In the genomic region with DNA sequence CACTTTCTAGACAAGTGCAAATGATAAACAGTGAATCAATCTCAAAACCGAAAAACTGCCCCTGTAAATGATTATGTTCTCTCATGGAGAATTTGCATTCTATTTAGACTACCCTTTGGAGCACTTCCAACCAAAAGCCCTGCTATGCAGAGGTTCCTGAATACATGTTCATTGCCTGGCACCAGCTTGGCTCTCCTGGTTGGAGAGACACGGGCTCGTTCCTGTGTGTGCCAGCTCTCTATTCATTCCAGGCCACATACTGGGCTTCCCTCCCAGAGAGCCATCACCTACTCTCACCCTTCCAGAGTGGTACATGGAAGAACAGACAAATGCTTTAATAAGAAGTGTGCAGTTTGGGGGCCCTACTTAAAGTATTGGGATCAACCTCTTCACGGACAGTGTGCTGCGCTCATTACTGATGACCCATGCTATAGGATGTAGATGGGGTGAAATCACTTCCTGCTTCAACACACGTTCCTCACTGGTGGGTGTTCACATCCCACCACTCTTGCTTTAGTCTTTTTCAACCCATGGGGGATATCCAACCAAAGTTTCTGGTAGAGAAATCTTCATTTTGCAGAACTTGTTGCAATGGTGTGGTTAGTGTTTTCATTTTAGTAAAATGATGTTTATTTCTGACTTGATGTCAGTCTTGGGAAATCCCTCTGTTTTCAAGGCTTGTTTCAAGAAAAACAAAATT, we compare ENCODE assay signal across 13 cellular contexts. TPM values are rescaled to one million over a fixed set of nuclear protein-coding genes. Genes with fewer than 3 reads are reported as not detected.
DNase-seq lines count a peak whose midpoint lies in the region; ATAC-seq, FAIRE-seq and TF ChIP-seq lines count a peak whose summit lies in the region.
"Had no signal": no experiment of that assay in that cellular context is flagged by ENCODE, and none has a peak within 500 bp of the region (broad histone marks: within the 10 kb centered on the region; RNA-seq: fewer than 3 reads in every experiment).

No MANE protein-coding gene starts in this region.

- H4K20me1 ChIP-seq in GM12878 (ENCODE audit: control insufficient read depth, insufficient read depth): no peaks in the 10 kb centered on the region

- in situ Hi-C loops in GM12878 (cut with MboI): no loop called here

- H3K27me3 ChIP-seq in GM12878 (replicated peaks in 1 of 2; ENCODE audit: control insufficient read depth in 2 of 2, insufficient read depth in 2 of 2, low read length in 1 of 2): peaks cover 0 to 4% of the 10 kb centered on the region in 2 experiments; a peak in 1 of 4 replicates
- no peaks in the 10 kb centered on the region for H3K27me3 ChIP-seq in left ventricle myocardium inferior (ENCODE audit: low read depth)
- no peaks in the 10 kb centered on the region for H3K27me3 ChIP-seq in sigmoid colon
- H3K27me3 ChIP-seq: BE2C, spleen had no signal

- H3K79me2 ChIP-seq in GM12878 (ENCODE audit: control insufficient read depth, insufficient read depth, low read length): no peaks in the 10 kb centered on the region

- H3K4me1 ChIP-seq in GM12878 (ENCODE audit: control insufficient read depth, insufficient read depth, low read length) (no peaks in the 10 kb centered on the region), left ventricle myocardium inferior (peaks cover 100% of the 10 kb centered on the region), sigmoid colon (peaks cover 0 to 88% (median 71%) of the 10 kb centered on the region in 4 donors)
- H3K4me1 ChIP-seq: BE2C had no signal

- no peaks in the 10 kb centered on the region for H3K9me3 ChIP-seq in GM12878 (replicated peaks; ENCODE audit: control insufficient read depth, insufficient read depth, low read length)
- no peaks in the 10 kb centered on the region for H3K9me3 ChIP-seq in left ventricle myocardium inferior (replicated peaks)
- H3K9me3 ChIP-seq in sigmoid colon: no peaks in the 10 kb centered on the region
- H3K9me3 ChIP-seq: BE2C, spleen had no signal

- WGBS in GM12878 (ENCODE audit: insufficient coverage, insufficient replicate concordance, low lambda C conversion rate, missing lambda C conversion rate): 58% methylated on average over 6 of the region's 6 CpGs
- WGBS in sigmoid colon, 2 donors: 87% methylated on average over 6 of the region's 6 CpGs

- TF ChIP-seq EP300 in GM12878 (IDR thresholded peaks at IDR 0.05; ENCODE audit: borderline replicate concordance in 1 of 2, control insufficient read depth in 1 of 2, low read depth in 2 of 2, low read length in 2 of 2) (no peak), sigmoid colon (IDR thresholded peaks at IDR 0.05) (no peak)

- RAD21 ChIA-PET in GM12878 (lab: Charles Lee; ENCODE audit: unreplicated experiment): interaction anchor here (0.9 kb wide), 1 partner anchor 64 kb away, joined by 3 read pairs; no protein-coding TSS in a partner anchor

- no peak; the same call in 2 of the 3 replicates for ATAC-seq in GM12878
- ATAC-seq in HG02840 (IDR thresholded peaks at IDR 0.05; ENCODE audit: low FRiP score, unreplicated experiment): no peak
- no peak for ATAC-seq in GM18870 (IDR thresholded peaks at IDR 0.05; ENCODE audit: unreplicated experiment)

- no TSS peak for BruUV-seq in GM12878 (replicated peaks; lab: Mats Ljungman, UMichigan)

- TF ChIP-seq CTCF in AG09309 (IDR thresholded peaks at IDR 0.05; ENCODE audit: control insufficient read depth, insufficient read depth, low read depth, low read length, missing control alignments) (no peak), GM12878 (IDR thresholded peaks at IDR 0.05 in 2 of 3, conservative IDR thresholded peaks at IDR 0.05 in 1 of 3; ENCODE audit: control insufficient read depth in 2 of 3, extremely low read depth in 1 of 3, insufficient read depth in 1 of 3, low read depth in 3 of 3, low read length in 3 of 3) (no peak), left ventricle myocardium inferior (IDR thresholded peaks at IDR 0.05; ENCODE audit: borderline replicate concordance) (no peak), sigmoid colon (IDR thresholded peaks at IDR 0.05) (no peak)

- POLR2A ChIA-PET in GM12878 (lab: Charles Lee): interaction anchor here (0.6 kb wide), 1 partner anchor 44 kb away, joined by 3 read pairs; no protein-coding TSS in a partner anchor

- intact Hi-C loops in GM12878 (cut with micrococcal nuclease; ENCODE audit: unreplicated experiment): no loop called here
- intact Hi-C loops in left ventricle myocardium inferior (cut with micrococcal nuclease): no loop called here
- intact Hi-C loops in sigmoid colon (cut with DNase I): loop anchor here (5.0 kb wide), 1 partner anchor 221 kb away; a partner anchor contains a TSS

- DNase-seq in AG09309 (ENCODE audit: low read depth) (no peak), GM12878 (ENCODE audit: low read depth, low spot score) (no peak), left ventricle myocardium inferior (peak; percentile 62), sigmoid colon (no peak), D341Med (ENCODE audit: low spot score) (no peak), superior temporal gyrus (ENCODE audit: extremely low spot score) (no peak)
- DNase-seq: activated CD4-positive, alpha-beta T cell treated with anti-CD3 and anti-CD28 coated beads, Interleukin-2, amount 10 ng/mL, durations not matched to agents 7 days and 5 days; BE2C; midbrain; spleen; T-helper 1 cell had no signal

- no peak overlapping the region for H3K9ac ChIP-seq in GM12878 (ENCODE audit: control insufficient read depth, insufficient read depth, low read length)

- peak overlapping the region; percentile 1; the same call in 1 of the 2 replicates for H3K4me3 ChIP-seq in AG09309 (ENCODE audit: control insufficient read depth, low read depth, low read length)
- H3K4me3 ChIP-seq in GM12878: no peak overlapping the region
- H3K4me3 ChIP-seq in left ventricle myocardium inferior: peak overlapping the region; percentile 75
- no peak overlapping the region for H3K4me3 ChIP-seq in sigmoid colon
- H3K4me3 ChIP-seq: spleen had no signal

- H3K36me3 ChIP-seq in GM12878 (ENCODE audit: control insufficient read depth in 2 of 2, insufficient read depth in 2 of 2, low read length in 1 of 2) (no peaks in the 10 kb centered on the region), left ventricle myocardium inferior (peaks cover 29% of the 10 kb centered on the region), sigmoid colon (no peaks in the 10 kb centered on the region)
- H3K36me3 ChIP-seq: BE2C had no signal

- H2AFZ ChIP-seq in GM12878 (ENCODE audit: control insufficient read depth, low read depth, low read length): no peak overlapping the region

- SMC1A ChIA-PET in GM12878 (lab: Charles Lee; ENCODE audit: uncharacterized antibody, unreplicated experiment): interaction anchor here (1.2 to 1.8 kb wide), 3 partner anchors 10 to 196 kb away, joined by 3 to 5 read pairs (median 4); no protein-coding TSS in a partner anchor

- no peak for FAIRE-seq in GM12878 (lab: Jason Lieb, UNC)

- CTCF ChIA-PET in GM12878 (lab: Yijun Ruan, JAX): interaction anchor here (0.7 to 1.5 kb wide), 2 partner anchors 8 to 13 kb away, joined by 3 read pairs; no protein-coding TSS in a partner anchor

- TF ChIP-seq POLR2A in GM12878 (IDR thresholded peaks at IDR 0.05; ENCODE audit: low read depth, low read length): no peak
- no peak for TF ChIP-seq POLR2A in sigmoid colon (IDR thresholded peaks at IDR 0.05)

- H3K27ac ChIP-seq in GM12878 (ENCODE audit: control insufficient read depth, insufficient read depth): no peak overlapping the region
- H3K27ac ChIP-seq in left ventricle myocardium inferior (replicated peaks): peak overlapping the region; percentile 96
- peak overlapping the region; percentile 87 to 97 (median 88) for H3K27ac ChIP-seq in sigmoid colon

- no peak for TF ChIP-seq RAD21 in GM12878 (IDR thresholded peaks at IDR 0.05; ENCODE audit: insufficient read depth, low read depth, low read length)

- no peak overlapping the region for H3K4me2 ChIP-seq in GM12878 (ENCODE audit: control insufficient read depth, insufficient read depth)

TF ChIP-seq in GM12878, 131 proteins besides CTCF, POLR2A, EP300 and RAD21 (continues in another document):
- TF ChIP-seq JUND (IDR thresholded peaks at IDR 0.05; ENCODE audit: low read depth, low read length): no peak
- no peak for TF ChIP-seq ZNF274 (IDR thresholded peaks at IDR 0.05; ENCODE audit: insufficient read depth, insufficient read length)
- TF ChIP-seq NRF1 (conservative IDR thresholded peaks at IDR 0.05; ENCODE audit: low read depth, low read length): no peak
- TF ChIP-seq SREBF2 (IDR thresholded peaks at IDR 0.05; ENCODE audit: low read length): no peak
- no peak for TF ChIP-seq BACH1 (IDR thresholded peaks at IDR 0.05; ENCODE audit: borderline replicate concordance)
- no peak for TF ChIP-seq PAX8 (IDR thresholded peaks at IDR 0.05)
- no peak for TF ChIP-seq DPF2 (IDR thresholded peaks at IDR 0.05)
- TF ChIP-seq, protein P1, sequence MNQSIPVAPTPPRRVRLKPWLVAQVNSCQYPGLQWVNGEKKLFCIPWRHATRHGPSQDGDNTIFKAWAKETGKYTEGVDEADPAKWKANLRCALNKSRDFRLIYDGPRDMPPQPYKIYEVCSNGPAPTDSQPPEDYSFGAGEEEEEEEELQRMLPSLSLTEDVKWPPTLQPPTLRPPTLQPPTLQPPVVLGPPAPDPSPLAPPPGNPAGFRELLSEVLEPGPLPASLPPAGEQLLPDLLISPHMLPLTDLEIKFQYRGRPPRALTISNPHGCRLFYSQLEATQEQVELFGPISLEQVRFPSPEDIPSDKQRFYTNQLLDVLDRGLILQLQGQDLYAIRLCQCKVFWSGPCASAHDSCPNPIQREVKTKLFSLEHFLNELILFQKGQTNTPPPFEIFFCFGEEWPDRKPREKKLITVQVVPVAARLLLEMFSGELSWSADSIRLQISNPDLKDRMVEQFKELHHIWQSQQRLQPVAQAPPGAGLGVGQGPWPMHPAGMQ (IDR thresholded peaks at IDR 0.05; ENCODE audit: borderline replicate concordance): no peak

RNA-seq across cellular contexts. Expression of a gene that starts 38.5 kb away (rescaled TPM):
- total RNA-seq in GM12878 (2013; cell fraction: nucleolus; rRNA removed): 26.0 and 27.1 TPM in 2 replicates
- total RNA-seq in GM12878 (2014; rRNA removed) (48.3 and 52.5 TPM in 2 replicates), GM12878 (2014; rRNA removed; fragmentation: Illumina TruSeq; extraction: Trizol) (74.9 and 79.2 TPM in 2 replicates), GM12878 (2021) (61.5 and 65.1 TPM in 2 replicates), left ventricle myocardium inferior (67.5 TPM), sigmoid colon (10 to 100 TPM; 26.3 to 44.9 (median 36.2) TPM)
- 36.0 TPM for polyA plus RNA-seq in GM12878 (2011; ENCODE audit: low read depth)
- polyA plus RNA-seq in GM12878 (2011; rRNA removed) (98.6 and 140 TPM in 2 replicates), GM12878 (2014; fragmentation: Illumina TruSeq; extraction: Trizol) (69.4 and 74.2 TPM in 2 replicates), GM12878 (2014; fragmentation: Nextera tagmentation; extraction: Ambion mirVana) (100 to 1,000 TPM; 309 to 366 TPM), GM12878 (2014; rRNA removed) (71.8 and 79.6 TPM in 2 replicates), GM12878 (2016; fragmentation: Nextera tagmentation; extraction: Ambion mirVana) (100 to 1,000 TPM; 176 to 178 TPM), sigmoid colon (10 to 100 TPM; 58.9 to 74.2 (median 60.5) TPM)
- polyA plus RNA-seq in GM12878 (2011; cell fraction: cytosol; rRNA removed): 40.0 and 47.2 TPM in 2 replicates
- polyA plus RNA-seq in GM12878 (2011; cell fraction: nucleus; rRNA removed): 23.9 and 30.0 TPM in 2 replicates
- 51.1 and 57.3 TPM in 2 replicates for polyA plus RNA-seq in GM12878 (2012)
- polyA minus RNA-seq in GM12878 (2011; rRNA and poly(A)+ RNA removed): 27.2 and 28.9 TPM in 2 replicates
- polyA minus RNA-seq in GM12878 (2011; cell fraction: cytosol; rRNA and poly(A)+ RNA removed): 12.7 and 14.3 TPM in 2 replicates
- polyA minus RNA-seq in GM12878 (2011; cell fraction: nucleus; rRNA and poly(A)+ RNA removed): 23.5 and 42.3 TPM in 2 replicates

Comparison
In these comparisons a context has a peak if more than half of its experiments do, and no peak if none do; other contexts are left out.
1. H3K4me3 ChIP-seq: peak in AG09309 (single experiment) and left ventricle myocardium inferior (single experiment); none in GM12878 (single experiment) and sigmoid colon (0 of 4).